ENCODE assay signal across 18 cellular contexts in the genomic region with DNA sequence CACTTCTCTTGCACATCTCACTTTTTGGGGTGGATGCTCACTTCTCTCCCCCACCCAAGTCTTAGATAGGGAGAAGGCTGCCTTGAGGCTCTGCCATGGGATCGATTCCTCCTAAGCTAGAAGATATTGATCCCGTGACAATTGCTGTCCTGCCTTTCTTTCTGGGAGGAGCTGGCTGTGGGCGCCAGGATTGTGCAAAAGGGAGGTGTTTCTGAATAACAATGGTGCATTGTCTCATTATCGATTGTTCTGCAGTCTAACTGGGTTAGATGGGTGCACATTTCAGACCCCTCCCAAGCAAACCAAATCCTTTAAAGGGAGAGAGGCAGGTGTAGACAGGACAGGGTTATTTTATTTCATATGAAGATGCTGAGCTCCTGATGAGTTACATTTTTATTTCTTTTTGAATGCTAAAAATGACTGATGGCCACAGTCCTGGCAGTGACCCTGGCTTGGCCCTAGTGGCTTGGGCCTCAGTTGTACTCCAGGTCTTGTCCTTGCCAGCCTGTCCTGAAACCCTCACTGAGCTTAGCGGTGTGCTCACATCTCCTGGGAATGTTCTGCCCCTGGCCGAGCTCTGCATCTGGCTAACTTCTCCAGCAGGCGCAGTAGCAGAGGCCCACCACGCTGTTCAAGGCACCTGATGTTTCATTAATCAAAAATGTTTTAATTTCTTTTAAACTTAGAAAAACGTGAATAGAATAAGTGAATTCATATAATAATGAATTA.
DNase-seq lines count a peak whose midpoint lies in the region; ATAC-seq, FAIRE-seq and TF ChIP-seq lines count a peak whose summit lies in the region.
"Had no signal": no experiment of that assay in that cellular context is flagged by ENCODE, and none has a peak within 500 bp of the region (broad histone marks: within the 10 kb centered on the region; RNA-seq: fewer than 3 reads in every experiment).

No MANE protein-coding gene starts in this region.

- POLR2A ChIA-PET in HepG2 (lab: Yijun Ruan, JAX): no interaction called here

- ATAC-seq in right lobe of liver: peak in 3 of 4 donors; percentile 14 to 67 (median 19)
- ATAC-seq in HepG2: no peak
- ATAC-seq in HG03095 (IDR thresholded peaks at IDR 0.05; ENCODE audit: unreplicated experiment): no peak

- no peak for TF ChIP-seq RAD21 in HepG2 (CRISPR knock-in tag; IDR thresholded peaks at IDR 0.05)

- H3K79me2 ChIP-seq in HepG2 (ENCODE audit: insufficient read depth, low read length): no peaks in the 10 kb centered on the region

- H3K36me3 ChIP-seq in right lobe of liver (no peaks in the 10 kb centered on the region), HepG2 (replicated peaks in 1 of 2; ENCODE audit: control insufficient read depth in 1 of 2, insufficient read depth in 2 of 2, low read length in 2 of 2) (no peaks in the 10 kb centered on the region)
- H3K36me3 ChIP-seq: BLaER1, HAP-1 had no signal

- H3K4me3 ChIP-seq in right lobe of liver (no peak overlapping the region), HepG2 (replicated peaks in 1 of 3; ENCODE audit: insufficient read depth in 1 of 3, low read depth in 2 of 3, low read length in 3 of 3) (no peak overlapping the region)
- H3K4me3 ChIP-seq: BLaER1, HAP-1 had no signal

- 52% methylated on average over 6 of the region's 9 CpGs for WGBS in right lobe of liver (ENCODE audit: insufficient coverage, low coverage, low lambda C conversion rate, missing lambda C conversion rate)
- WGBS in HepG2 (ENCODE audit: low lambda C conversion rate): 14% methylated on average over 9 of the region's 9 CpGs

- H3K27me3 ChIP-seq in right lobe of liver (peaks cover 0 to 8% of the 10 kb centered on the region in 2 donors), HepG2 (ENCODE audit: control insufficient read depth in 1 of 2, insufficient read depth in 2 of 2, low read length in 2 of 2) (peaks cover 0 to 7% of the 10 kb centered on the region in 2 experiments; a peak in 2 of 5 replicates)
- H3K27me3 ChIP-seq: BLaER1 had no signal

- no peak overlapping the region for H2AFZ ChIP-seq in HepG2 (ENCODE audit: low read length)

- in situ Hi-C loops in HepG2 (cut with HindIII; ENCODE audit: extremely low pct_ligation_motif_present, low pct_unique_long_range_greater_than_20kb): no loop called here

- DNase-seq in right lobe of liver (peak in 1 of 3 donors; percentile 76), HepG2 (ENCODE audit: low spot score) (no peak), NCI-H146 (lab: John Stamatoyannopoulos, UW) (peak; percentile 41), islet precursor cell (peak; percentile 5), NCI-H2171 (lab: John Stamatoyannopoulos, UW) (no peak), Kasumi-1 (lab: John Stamatoyannopoulos, UW) (no peak)
- DNase-seq: 8988T; AML-193; CD4-positive, alpha-beta T cell; DMS79 treated with DMSO at 0.1 percent for 48 hours; EL; GOT3 had no signal

- H3K27ac ChIP-seq in right lobe of liver (peak overlapping the region in 1 of 3 donors; percentile 58), HepG2 (ENCODE audit: extremely low read length, insufficient read depth, low read length) (no peak overlapping the region)
- H3K27ac ChIP-seq: BLaER1 had no signal

- H3K4me1 ChIP-seq in right lobe of liver (peaks cover 0 to 21% (median 0%) of the 10 kb centered on the region in 4 donors), HepG2 (ENCODE audit: insufficient read depth, low read length) (no peaks in the 10 kb centered on the region)

- H3K9me3 ChIP-seq in right lobe of liver (no peaks in the 10 kb centered on the region), HepG2 (ENCODE audit: low read length) (no peaks in the 10 kb centered on the region)
- H3K9me3 ChIP-seq: BLaER1, HAP-1 had no signal

- CTCF ChIA-PET in HepG2 (lab: Yijun Ruan, JAX; ENCODE audit: low intra/inter-chr PET ratio, low total read pairs): no interaction called here

- no TSS peak for BruUV-seq in HepG2 (replicated peaks; lab: Mats Ljungman, UMichigan)

- no peaks in the 10 kb centered on the region for H4K20me1 ChIP-seq in HepG2 (ENCODE audit: insufficient read depth, low read length)
- H4K20me1 ChIP-seq: BLaER1 had no signal

- intact Hi-C loops in right lobe of liver (cut with DNase I): no loop called here
- intact Hi-C loops in HepG2 (cut with micrococcal nuclease; ENCODE audit: unreplicated experiment): no loop called here

- no peak for TF ChIP-seq EP300 in HepG2 (IDR thresholded peaks at IDR 0.05; ENCODE audit: low read depth in 2 of 2, low read length in 2 of 2)
- TF ChIP-seq EP300 in HepG2 (CRISPR knock-in tag; IDR thresholded peaks at IDR 0.05; ENCODE audit: borderline replicate concordance): no peak

- H3K9ac ChIP-seq in HepG2 (ENCODE audit: insufficient read depth, low read depth, low read length): no peak overlapping the region
- H3K9ac ChIP-seq: BLaER1 had no signal

- TF ChIP-seq CTCF in right lobe of liver (IDR thresholded peaks at IDR 0.05): no peak
- TF ChIP-seq CTCF in HepG2 (CRISPR knock-in tag; IDR thresholded peaks at IDR 0.05): no peak

- TF ChIP-seq POLR2A in right lobe of liver (IDR thresholded peaks at IDR 0.05) (no peak), HepG2 (IDR thresholded peaks at IDR 0.05; ENCODE audit: insufficient read depth in 1 of 2, low read depth in 2 of 2, low read length in 2 of 2) (no peak)

- FAIRE-seq in HepG2 (lab: Jason Lieb, UNC): no peak
- FAIRE-seq: G401.6, GM12891, HTR-8/SVneo had no signal

- H3K4me2 ChIP-seq in HepG2 (ENCODE audit: low read depth, low read length): no peak overlapping the region
- H3K4me2 ChIP-seq: BLaER1 had no signal

TF ChIP-seq in HepG2, 621 proteins besides CTCF, POLR2A, EP300 and RAD21:
- TF ChIP-seq GABPA (IDR thresholded peaks at IDR 0.05; ENCODE audit: low read depth, low read length) (no peak), GABPA (CRISPR knock-in tag; IDR thresholded peaks at IDR 0.05; ENCODE audit: low read depth) (no peak)

Comparison
In these comparisons a context has a peak if more than half of its experiments do, and no peak if none do; other contexts are left out.
1. ATAC-seq: peak in right lobe of liver (3 of 4); none in HepG2 (single experiment) and HG03095 (single experiment).
2. DNase-seq: peak in NCI-H146 (single experiment) and islet precursor cell (single experiment); none in HepG2 (single experiment), NCI-H2171 (single experiment) and Kasumi-1 (0 of 2).